ENCODE assay signal across 8 cellular contexts in the genomic region with DNA sequence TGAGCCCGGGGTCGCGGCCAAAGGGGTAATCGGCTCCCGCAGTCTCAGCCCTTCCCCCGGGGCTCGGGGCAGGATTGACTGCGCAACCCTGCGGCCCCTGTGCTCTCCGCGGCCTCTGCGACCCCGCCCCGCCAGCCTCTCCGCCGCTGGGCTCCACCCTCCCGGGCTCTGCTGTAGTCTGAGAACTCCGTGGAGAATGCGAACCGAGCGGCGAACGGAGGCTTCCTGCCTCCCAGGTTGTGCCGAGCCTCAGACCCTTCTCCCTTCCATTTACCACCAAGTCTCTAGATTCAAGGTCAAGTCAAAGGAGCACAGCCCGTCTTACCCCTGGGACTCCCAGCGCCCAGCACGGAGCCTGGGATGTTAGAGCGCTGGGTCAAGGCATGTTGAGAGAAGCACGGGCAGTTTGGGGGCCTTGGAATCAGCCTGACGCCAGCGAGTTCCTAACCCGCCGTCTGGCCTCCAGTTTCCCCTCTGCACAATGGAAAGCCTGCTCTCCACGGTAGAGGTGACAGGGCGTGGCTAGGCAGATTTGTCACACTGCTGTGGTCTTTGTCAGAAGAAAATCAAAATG. TPM values are rescaled to one million over a fixed set of nuclear protein-coding genes. Genes with fewer than 3 reads are reported as not detected.
DNase-seq lines count a peak whose midpoint lies in the region; ATAC-seq lines count a peak whose summit lies in the region.

No MANE protein-coding gene starts in this region.

- peak overlapping the region; percentile 73 to 98 (median 96) for H3K27ac Mint-ChIP-seq in naive thymus-derived CD4-positive, alpha-beta T cell

- H3K4me1 ChIP-seq in naive thymus-derived CD4-positive, alpha-beta T cell (ENCODE audit: control insufficient read depth in 2 of 2, insufficient read depth in 2 of 2, low read length in 2 of 2), result peaks cover 20 to 23% of the 10 kb centered on the region in 2 donors

- POLR2A ChIA-PET in naive thymus-derived CD4-positive, alpha-beta T cell (lab: Charles Lee), result interaction anchor here (0.7 to 4.6 kb wide), 6 partner anchors 9 to 208 kb away, joined by 3 to 48 read pairs (median 6); no protein-coding TSS in a partner anchor

- peaks cover 0 to 3% (median 0%) of the 10 kb centered on the region in 11 donors for H3K9me3 Mint-ChIP-seq in naive thymus-derived CD4-positive, alpha-beta T cell

- H3K27me3 ChIP-seq in naive thymus-derived CD4-positive, alpha-beta T cell (ENCODE audit: control insufficient read depth in 2 of 2, insufficient read depth in 2 of 2, low read length in 2 of 2), result no peaks in the 10 kb centered on the region

- H3K36me3 Mint-ChIP-seq in naive thymus-derived CD4-positive, alpha-beta T cell, result peaks cover 0 to 35% (median 0%) of the 10 kb centered on the region in 5 donors

- H3K9me3 ChIP-seq in KOPT-K1 (ENCODE audit: insufficient read depth, low read length, poor library complexity, severe bottlenecking), result no peaks in the 10 kb centered on the region
- no peaks in the 10 kb centered on the region for H3K9me3 ChIP-seq in naive thymus-derived CD4-positive, alpha-beta T cell (ENCODE audit: control insufficient read depth in 2 of 3, low read length in 3 of 3)

- peaks cover 37 to 61% (median 54%) of the 10 kb centered on the region in 7 donors for H3K4me1 Mint-ChIP-seq in naive thymus-derived CD4-positive, alpha-beta T cell

- intact Hi-C loops in naive thymus-derived CD4-positive, alpha-beta T cell (cut with micrococcal nuclease), result loop anchor here (1.0 to 5.0 kb wide), 10 partner anchors 21 to 878 kb away; a partner anchor contains a TSS

- H3K4me3 ChIP-seq in naive thymus-derived CD4-positive, alpha-beta T cell (ENCODE audit: low read length), result peak overlapping the region; percentile 71

- H3K36me3 ChIP-seq in KOPT-K1 (ENCODE audit: insufficient read depth, low read length), result peaks cover 29% of the 10 kb centered on the region
- H3K36me3 ChIP-seq in naive thymus-derived CD4-positive, alpha-beta T cell (ENCODE audit: control insufficient read depth in 2 of 3, insufficient read depth in 3 of 3, low read length in 3 of 3), result no peaks in the 10 kb centered on the region

- peak overlapping the region; percentile 89 to 100 (median 98) for H3K4me3 Mint-ChIP-seq in naive thymus-derived CD4-positive, alpha-beta T cell

- CTCF ChIA-PET in naive thymus-derived CD4-positive, alpha-beta T cell (lab: Charles Lee), result interaction anchor here (0.7 to 4.6 kb wide), 4 partner anchors 15 to 72 kb away, joined by 3 to 100 read pairs (median 4); no protein-coding TSS in a partner anchor

- H3K27ac ChIP-seq in KOPT-K1 (ENCODE audit: low read depth, low read length, poor library complexity, severe bottlenecking) (peak overlapping the region; percentile 88), temporal lobe (ENCODE audit: low read depth, low read length) (peak overlapping the region; percentile 61)
- peak overlapping the region; percentile 82 for H3K27ac ChIP-seq in naive thymus-derived CD4-positive, alpha-beta T cell (ENCODE audit: low read depth, low read length)

- no peaks in the 10 kb centered on the region for H3K27me3 Mint-ChIP-seq in naive thymus-derived CD4-positive, alpha-beta T cell

- ATAC-seq in naive thymus-derived CD4-positive, alpha-beta T cell, result peak; percentile 40

- DNase-seq in AG20443 (ENCODE audit: low spot score), result peak; percentile 75
- peak; percentile 71 for DNase-seq in activated T-cell treated with anti-CD3 and anti-CD28 coated beads, Interleukin-2, amount 50 U/mL, for 1 hour
- peak; percentile 47 for DNase-seq in fibroblast of gingiva (ENCODE audit: low read depth)
- DNase-seq in naive thymus-derived CD4-positive, alpha-beta T cell, result peak; percentile 29 to 58 (median 46)
- no peak for DNase-seq in NCI-H345 (lab: John Stamatoyannopoulos, UW)
- DNase-seq in SKM-1 (lab: John Stamatoyannopoulos, UW; ENCODE audit: unreplicated experiment), result no peak

RNA-seq across cellular contexts. Expression of a gene that starts 3.0 kb away (rescaled TPM):
- 10 to 100 TPM; 29.8 to 84.0 (median 59.9) TPM for total RNA-seq in naive thymus-derived CD4-positive, alpha-beta T cell
- 10 to 100 TPM; 10.2 to 11.7 TPM for polyA plus RNA-seq in naive thymus-derived CD4-positive, alpha-beta T cell
- total RNA-seq in temporal lobe, result 38.4 TPM

Comparison
In these comparisons a context has a peak if more than half of its experiments do, and no peak if none do; other contexts are left out.
1. DNase-seq: peak in AG20443 (single experiment), activated T-cell treated with anti-CD3 and anti-CD28 coated beads, Interleukin-2, amount 50 U/mL, for 1 hour (single experiment), fibroblast of gingiva (single experiment) and naive thymus-derived CD4-positive, alpha-beta T cell (9 of 9); none in NCI-H345 (single experiment) and SKM-1 (single experiment).
2. Peak in every context shown above with its lines, with median percentiles within 50 percentile points of each other: H3K27ac ChIP-seq.